ENCODE assay signal across 1 cellular context in the genomic region with DNA sequence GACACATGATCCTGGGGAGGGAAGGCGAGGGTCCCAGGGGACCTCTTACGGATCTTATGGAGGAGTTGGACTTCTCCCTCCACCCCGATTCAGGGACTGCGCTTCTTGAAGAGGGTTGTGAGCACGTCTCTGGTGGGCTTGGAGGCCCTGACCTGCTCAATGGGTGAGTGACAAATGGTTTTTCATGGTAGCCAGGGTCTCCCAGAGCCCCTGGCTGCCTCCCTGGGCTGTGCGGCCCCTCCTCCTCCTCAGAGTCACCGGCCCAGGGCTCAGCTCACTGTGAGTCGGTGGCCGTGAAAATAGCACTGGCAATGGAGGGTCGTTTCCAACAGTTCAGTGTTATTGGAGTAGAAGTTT.
TF ChIP-seq lines count a peak whose summit lies in the region.

No MANE protein-coding gene starts in this region.

TF ChIP-seq in GM12878, 131 proteins besides CTCF, POLR2A, EP300 and RAD21:
- TF ChIP-seq MYC (IDR thresholded peaks at IDR 0.05; ENCODE audit: insufficient read depth, insufficient read length, insufficient replicate concordance, low read length, severe bottlenecking) (no peak), IKZF1 (conservative IDR thresholded peaks at IDR 0.05) (no peak), CREM (IDR thresholded peaks at IDR 0.05; ENCODE audit: low read depth) (no peak), ZNF274 (IDR thresholded peaks at IDR 0.05; ENCODE audit: insufficient read depth, insufficient read length) (no peak), MEF2B (IDR thresholded peaks at IDR 0.05; ENCODE audit: partially characterized antibody, poor library complexity, severe bottlenecking) (peak; percentile 65), EGR1 (IDR thresholded peaks at IDR 0.05; ENCODE audit: borderline replicate concordance in 1 of 2, low read depth in 2 of 2, low read length in 2 of 2) (no peak), ZSCAN29 (IDR thresholded peaks at IDR 0.05) (no peak), TARDBP (IDR thresholded peaks at IDR 0.05; ENCODE audit: borderline replicate concordance) (no peak), LARP7 (IDR thresholded peaks at IDR 0.05) (0 out of 2 replicates have a peak, but pooled peaks have one; percentile 6), HDAC2 (IDR thresholded peaks at IDR 0.05) (no peak), CHD2 (IDR thresholded peaks at IDR 0.05; ENCODE audit: borderline replicate concordance, low read depth, low read length) (0 out of 2 replicates have a peak, but pooled peaks have one; percentile 2), SIX5 (IDR thresholded peaks at IDR 0.05; ENCODE audit: low read depth, low read length, severe bottlenecking) (no peak), FOXM1 (IDR thresholded peaks at IDR 0.05; ENCODE audit: low read depth, low read length) (no peak), STAT1 (conservative IDR thresholded peaks at IDR 0.05) (no peak), KAT2A (conservative IDR thresholded peaks at IDR 0.05; ENCODE audit: control insufficient read depth, low read depth, low read length) (no peak), NBN (IDR thresholded peaks at IDR 0.05) (no peak)
- TF ChIP-seq, protein P1, sequence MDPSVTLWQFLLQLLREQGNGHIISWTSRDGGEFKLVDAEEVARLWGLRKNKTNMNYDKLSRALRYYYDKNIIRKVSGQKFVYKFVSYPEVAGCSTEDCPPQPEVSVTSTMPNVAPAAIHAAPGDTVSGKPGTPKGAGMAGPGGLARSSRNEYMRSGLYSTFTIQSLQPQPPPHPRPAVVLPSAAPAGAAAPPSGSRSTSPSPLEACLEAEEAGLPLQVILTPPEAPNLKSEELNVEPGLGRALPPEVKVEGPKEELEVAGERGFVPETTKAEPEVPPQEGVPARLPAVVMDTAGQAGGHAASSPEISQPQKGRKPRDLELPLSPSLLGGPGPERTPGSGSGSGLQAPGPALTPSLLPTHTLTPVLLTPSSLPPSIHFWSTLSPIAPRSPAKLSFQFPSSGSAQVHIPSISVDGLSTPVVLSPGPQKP (IDR thresholded peaks at IDR 0.05; ENCODE audit: low read depth, low read length), result no peak
- TF ChIP-seq, protein P2, sequence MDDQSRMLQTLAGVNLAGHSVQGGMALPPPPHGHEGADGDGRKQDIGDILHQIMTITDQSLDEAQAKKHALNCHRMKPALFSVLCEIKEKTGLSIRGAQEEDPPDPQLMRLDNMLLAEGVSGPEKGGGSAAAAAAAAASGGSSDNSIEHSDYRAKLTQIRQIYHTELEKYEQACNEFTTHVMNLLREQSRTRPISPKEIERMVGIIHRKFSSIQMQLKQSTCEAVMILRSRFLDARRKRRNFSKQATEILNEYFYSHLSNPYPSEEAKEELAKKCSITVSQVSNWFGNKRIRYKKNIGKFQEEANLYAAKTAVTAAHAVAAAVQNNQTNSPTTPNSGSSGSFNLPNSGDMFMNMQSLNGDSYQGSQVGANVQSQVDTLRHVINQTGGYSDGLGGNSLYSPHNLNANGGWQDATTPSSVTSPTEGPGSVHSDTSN (IDR thresholded peaks at IDR 0.05; ENCODE audit: insufficient replicate concordance, low read depth, low read length), result no peak
- TF ChIP-seq, protein P3, sequence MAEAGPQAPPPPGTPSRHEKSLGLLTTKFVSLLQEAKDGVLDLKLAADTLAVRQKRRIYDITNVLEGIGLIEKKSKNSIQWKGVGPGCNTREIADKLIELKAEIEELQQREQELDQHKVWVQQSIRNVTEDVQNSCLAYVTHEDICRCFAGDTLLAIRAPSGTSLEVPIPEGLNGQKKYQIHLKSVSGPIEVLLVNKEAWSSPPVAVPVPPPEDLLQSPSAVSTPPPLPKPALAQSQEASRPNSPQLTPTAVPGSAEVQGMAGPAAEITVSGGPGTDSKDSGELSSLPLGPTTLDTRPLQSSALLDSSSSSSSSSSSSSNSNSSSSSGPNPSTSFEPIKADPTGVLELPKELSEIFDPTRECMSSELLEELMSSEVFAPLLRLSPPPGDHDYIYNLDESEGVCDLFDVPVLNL (IDR thresholded peaks at IDR 0.05; ENCODE audit: low read depth, low read length), result no peak
